In genomic region chr1:156845055-156845952, GRCh38 we compare ENCODE assay signal across 11 cellular contexts. TPM values are rescaled to one million over a fixed set of nuclear protein-coding genes. Genes with fewer than 3 reads are reported as not detected.
A peak's percentile ranks its signal among the peaks of the same experiment; 100 is the strongest.
DNase-seq lines count a peak whose midpoint lies in the region; ATAC-seq and FAIRE-seq lines count a peak whose summit lies in the region.
"Had no signal": no experiment of that assay in that cellular context is flagged by ENCODE, and none has a peak within 500 bp of the region (broad histone marks: within the 10 kb centered on the region; RNA-seq: fewer than 3 reads in every experiment).

No MANE protein-coding gene starts in this region.

- peaks cover 61% of the 10 kb centered on the region for H3K27me3 Mint-ChIP-seq in activated T-helper 2 cell treated with anti-CD3 and anti-CD28 coated beads, Interferon-gamma antibody, Interleukin-2, Interleukin-4, amounts not matched to agents 10 μg/mL and 5 μg/mL and 100 μg/mL, durations not matched to agents 14 hours and 24 hours and 36 hours (ENCODE audit: low read depth)

- peak; percentile 26 for ATAC-seq in stimulated activated naive CD8-positive, alpha-beta T cell treated with anti-CD3 and anti-CD28 coated beads, Interleukin-15, Interleukin-2, amounts not matched to agents 100 U/mL and 50 U/mL, for 24 hours
- ATAC-seq in GM21360 (IDR thresholded peaks at IDR 0.05; ENCODE audit: unreplicated experiment), result no peak
- ATAC-seq: gastrocnemius medialis had no signal

- no peaks in the 10 kb centered on the region for H3K36me3 Mint-ChIP-seq in activated T-helper 2 cell treated with anti-CD3 and anti-CD28 coated beads, Interferon-gamma antibody, Interleukin-2, Interleukin-4, amounts not matched to agents 10 μg/mL and 5 μg/mL and 100 μg/mL, durations not matched to agents 14 hours and 24 hours and 36 hours (ENCODE audit: low read depth)

- H3K4me1 ChIP-seq in iPS-15b (ENCODE audit: control insufficient read depth, insufficient read depth, low read length), result peaks cover 6% of the 10 kb centered on the region
- H3K4me1 ChIP-seq: gastrocnemius medialis had no signal

- no peaks in the 10 kb centered on the region for H3K9me3 ChIP-seq in iPS-15b (ENCODE audit: control insufficient read depth, insufficient read depth, low read length)
- H3K9me3 ChIP-seq: gastrocnemius medialis, neutrophil had no signal

- no peak overlapping the region for H3K9ac ChIP-seq in iPS-15b (ENCODE audit: low read depth, low read length)

- H3K27me3 ChIP-seq in iPS-15b (ENCODE audit: control insufficient read depth, insufficient read depth, low read length), result peaks cover 90% of the 10 kb centered on the region

- no peaks in the 10 kb centered on the region for H3K9me3 Mint-ChIP-seq in activated T-helper 2 cell treated with anti-CD3 and anti-CD28 coated beads, Interferon-gamma antibody, Interleukin-2, Interleukin-4, amounts not matched to agents 10 μg/mL and 5 μg/mL and 100 μg/mL, durations not matched to agents 14 hours and 24 hours and 36 hours

- peak overlapping the region; percentile 26 for H3K4me3 Mint-ChIP-seq in activated T-helper 2 cell treated with anti-CD3 and anti-CD28 coated beads, Interferon-gamma antibody, Interleukin-2, Interleukin-4, amounts not matched to agents 10 μg/mL and 5 μg/mL and 100 μg/mL, durations not matched to agents 14 hours and 24 hours and 36 hours (ENCODE audit: low read depth)

- no peaks in the 10 kb centered on the region for H3K36me3 ChIP-seq in iPS-15b (ENCODE audit: control insufficient read depth, insufficient read depth, low read length)
- H3K36me3 ChIP-seq: gastrocnemius medialis, neutrophil had no signal

- FAIRE-seq in HTR-8/SVneo (lab: Jason Lieb, UNC), result no peak

- peaks cover 22% of the 10 kb centered on the region for H3K4me1 Mint-ChIP-seq in activated T-helper 2 cell treated with anti-CD3 and anti-CD28 coated beads, Interferon-gamma antibody, Interleukin-2, Interleukin-4, amounts not matched to agents 10 μg/mL and 5 μg/mL and 100 μg/mL, durations not matched to agents 14 hours and 24 hours and 36 hours (ENCODE audit: low read depth)

- H3K4me3 ChIP-seq in iPS-15b (ENCODE audit: low read depth, low read length), result peak overlapping the region; percentile 64
- H3K4me3 ChIP-seq: gastrocnemius medialis had no signal

- intact Hi-C loops in activated T-helper 2 cell treated with anti-CD3 and anti-CD28 coated beads, Interferon-gamma antibody, Interleukin-2, Interleukin-4, amounts not matched to agents 10 μg/mL and 5 μg/mL and 100 μg/mL, durations not matched to agents 14 hours and 24 hours and 36 hours (cut with micrococcal nuclease), result no loop called here

- peak; percentile 38 to 39 for DNase-seq in activated CD4-positive, alpha-beta T cell treated with anti-CD3 and anti-CD28 coated beads for 4 hours
- DNase-seq in activated CD4-positive, alpha-beta T cell treated with anti-CD3 and anti-CD28 coated beads, Interleukin-2, amount 50 U/mL, for 4 hours, result no peak
- no peak for DNase-seq in activated T-helper 2 cell treated with anti-CD3 and anti-CD28 coated beads, Interferon-gamma antibody, Interleukin-2, Interleukin-4, amounts not matched to agents 10 μg/mL and 5 μg/mL and 100 μg/mL, durations not matched to agents 14 hours and 24 hours and 36 hours (ENCODE audit: low spot score)
- peak; percentile 41 for DNase-seq in stimulated activated naive CD8-positive, alpha-beta T cell treated with anti-CD3 and anti-CD28 coated beads, Interleukin-15, Interleukin-2, amounts not matched to agents 100 U/mL and 50 U/mL, for 24 hours
- DNase-seq in HTR-8/SVneo (ENCODE audit: insufficient read length, low spot score) (no peak), HUDEP-2 (lab: John Stamatoyannopoulos, UW; ENCODE audit: unreplicated experiment in 76 of 76) (no peak)
- DNase-seq: gastrocnemius medialis, NCI-H510A had no signal

- no peak overlapping the region for H3K27ac Mint-ChIP-seq in activated T-helper 2 cell treated with anti-CD3 and anti-CD28 coated beads, Interferon-gamma antibody, Interleukin-2, Interleukin-4, amounts not matched to agents 10 μg/mL and 5 μg/mL and 100 μg/mL, durations not matched to agents 14 hours and 24 hours and 36 hours

RNA-seq across cellular contexts. Expression of gene INSRR, which starts 13.6 kb away (rescaled TPM):
- 1.1 and 1.4 TPM in 2 replicates for total RNA-seq in activated T-helper 2 cell treated with anti-CD3 and anti-CD28 coated beads, Interferon-gamma antibody, Interleukin-2, Interleukin-4, amounts not matched to agents 10 μg/mL and 5 μg/mL and 100 μg/mL, durations not matched to agents 14 hours and 24 hours and 36 hours
- total RNA-seq: gastrocnemius medialis had no signal

RNA-seq across cellular contexts. Expression of gene NTRK1, which starts 15.4 kb away (rescaled TPM):
- 252 and 253 TPM in 2 replicates for total RNA-seq in activated T-helper 2 cell treated with anti-CD3 and anti-CD28 coated beads, Interferon-gamma antibody, Interleukin-2, Interleukin-4, amounts not matched to agents 10 μg/mL and 5 μg/mL and 100 μg/mL, durations not matched to agents 14 hours and 24 hours and 36 hours

RNA-seq across cellular contexts. Expression of gene SH2D2A, which starts 28.7 kb away (rescaled TPM):
- total RNA-seq in activated T-helper 2 cell treated with anti-CD3 and anti-CD28 coated beads, Interferon-gamma antibody, Interleukin-2, Interleukin-4, amounts not matched to agents 10 μg/mL and 5 μg/mL and 100 μg/mL, durations not matched to agents 14 hours and 24 hours and 36 hours, result 453 and 474 TPM in 2 replicates

RNA-seq across cellular contexts. Expression of gene PEAR1, which starts 48.2 kb away (rescaled TPM):
- total RNA-seq in activated T-helper 2 cell treated with anti-CD3 and anti-CD28 coated beads, Interferon-gamma antibody, Interleukin-2, Interleukin-4, amounts not matched to agents 10 μg/mL and 5 μg/mL and 100 μg/mL, durations not matched to agents 14 hours and 24 hours and 36 hours, result 0.55 and 0.80 TPM in 2 replicates

Comparison
In these comparisons a context has a peak if more than half of its experiments do, and no peak if none do; other contexts are left out.
1. DNase-seq: peak in activated CD4-positive, alpha-beta T cell treated with anti-CD3 and anti-CD28 coated beads for 4 hours (2 of 2) and stimulated activated naive CD8-positive, alpha-beta T cell treated with anti-CD3 and anti-CD28 coated beads, Interleukin-15, Interleukin-2, amounts not matched to agents 100 U/mL and 50 U/mL, for 24 hours (single experiment); none in activated CD4-positive, alpha-beta T cell treated with anti-CD3 and anti-CD28 coated beads, Interleukin-2, amount 50 U/mL, for 4 hours (0 of 2), activated T-helper 2 cell treated with anti-CD3 and anti-CD28 coated beads, Interferon-gamma antibody, Interleukin-2, Interleukin-4, amounts not matched to agents 10 μg/mL and 5 μg/mL and 100 μg/mL, durations not matched to agents 14 hours and 24 hours and 36 hours (single experiment), HTR-8/SVneo (single experiment) and HUDEP-2 (0 of 76).